Comparison of ENCODE assay signal across 9 cellular contexts in the genomic region with DNA sequence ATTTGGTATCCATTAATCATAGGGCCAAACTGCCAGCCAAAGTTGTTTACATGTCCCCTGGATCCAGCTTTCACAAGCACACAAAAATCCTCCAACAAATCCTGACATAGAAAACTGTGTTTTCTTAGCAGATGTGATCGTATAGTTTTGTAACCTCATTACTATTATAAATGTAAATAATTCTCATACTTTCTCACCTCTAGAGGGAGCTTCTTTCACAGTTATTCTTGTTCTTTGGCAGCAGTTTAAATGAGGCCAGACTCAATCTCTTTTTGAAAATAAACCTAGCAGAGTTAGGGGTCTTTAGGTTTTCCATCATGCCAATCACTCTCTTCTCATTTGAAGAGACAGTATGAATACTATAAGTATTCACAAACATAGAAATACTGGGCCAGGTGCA. TPM values are rescaled to one million over a fixed set of nuclear protein-coding genes. Genes with fewer than 3 reads are reported as not detected.
DNase-seq lines count a peak whose midpoint lies in the region; ATAC-seq, FAIRE-seq and TF ChIP-seq lines count a peak whose summit lies in the region.
"Had no signal": no experiment of that assay in that cellular context is flagged by ENCODE, and none has a peak within 500 bp of the region (broad histone marks: within the 10 kb centered on the region; RNA-seq: fewer than 3 reads in every experiment).

No MANE protein-coding gene starts in this region.

- H3K9me3 ChIP-seq in Caco-2, result no peaks in the 10 kb centered on the region

- H3K4me3 Mint-ChIP-seq in Caco-2 (ENCODE audit: unreplicated experiment), result no peak overlapping the region
- no peak overlapping the region for H3K4me3 Mint-ChIP-seq in naive thymus-derived CD8-positive, alpha-beta T cell

- no peak overlapping the region for H3K4me2 ChIP-seq in KMS-11

- DNase-seq in Caco-2 (no peak), urothelium cell line (ENCODE audit: low spot score) (no peak), GF-D8 (lab: John Stamatoyannopoulos, UW) (no peak), retina (no peak)
- peak in 2 of 10 donors; percentile 45 to 62 for DNase-seq in naive thymus-derived CD8-positive, alpha-beta T cell
- DNase-seq: NCI-H2107 had no signal

- no peaks in the 10 kb centered on the region for H3K27me3 Mint-ChIP-seq in Caco-2 (ENCODE audit: insufficient read depth, unreplicated experiment)
- peaks cover 2 to 13% (median 3%) of the 10 kb centered on the region in 5 donors for H3K27me3 Mint-ChIP-seq in naive thymus-derived CD8-positive, alpha-beta T cell

- no peaks in the 10 kb centered on the region for H4K20me1 ChIP-seq in KMS-11 (ENCODE audit: insufficient read depth)

- ATAC-seq in naive thymus-derived CD8-positive, alpha-beta T cell, result no peak
- no peak for ATAC-seq in HG03108 (IDR thresholded peaks at IDR 0.05; ENCODE audit: unreplicated experiment)

- H3K4me1 Mint-ChIP-seq in Caco-2 (ENCODE audit: low read depth, unreplicated experiment), result peaks cover 18% of the 10 kb centered on the region
- H3K4me1 Mint-ChIP-seq in naive thymus-derived CD8-positive, alpha-beta T cell, result peaks cover 28 to 71% (median 66%) of the 10 kb centered on the region in 4 donors

- H3K36me3 ChIP-seq in Caco-2 (ENCODE audit: control insufficient read depth, insufficient read depth, low read length), result no peaks in the 10 kb centered on the region
- no peaks in the 10 kb centered on the region for H3K36me3 ChIP-seq in KMS-11 (ENCODE audit: insufficient read depth)

- H3K27me3 ChIP-seq in Caco-2 (replicated peaks; ENCODE audit: control insufficient read depth, insufficient read depth, low read length) (no peaks in the 10 kb centered on the region), KMS-11 (ENCODE audit: insufficient read depth, low read depth) (no peaks in the 10 kb centered on the region)

- no peaks in the 10 kb centered on the region for H3K79me2 ChIP-seq in KMS-11 (ENCODE audit: insufficient read depth, low read depth)

- H3K9ac ChIP-seq in KMS-11, result no peak overlapping the region

- no peaks in the 10 kb centered on the region for H3K36me3 Mint-ChIP-seq in Caco-2 (ENCODE audit: insufficient read depth, unreplicated experiment)
- no peaks in the 10 kb centered on the region for H3K36me3 Mint-ChIP-seq in naive thymus-derived CD8-positive, alpha-beta T cell

- intact Hi-C loops in Caco-2 (cut with micrococcal nuclease; ENCODE audit: unreplicated experiment), result loop anchor here (1.0 to 2.0 kb wide), 2 partner anchors 68 to 120 kb away; a partner anchor contains a TSS

- no peaks in the 10 kb centered on the region for H3K9me3 Mint-ChIP-seq in Caco-2 (ENCODE audit: unreplicated experiment)
- H3K9me3 Mint-ChIP-seq in naive thymus-derived CD8-positive, alpha-beta T cell, result no peaks in the 10 kb centered on the region

- no TSS peak for BruUV-seq in Caco-2 (replicated peaks; lab: Mats Ljungman, UMichigan)

- POLR2A ChIA-PET in Caco-2 (lab: Charles Lee), result no interaction called here
- POLR2A ChIA-PET in naive thymus-derived CD8-positive, alpha-beta T cell (lab: Charles Lee), result interaction anchor here (0.6 to 10.2 kb wide), 5 partner anchors 9 to 162 kb away, joined by 3 to 146 read pairs (median 4); a partner anchor contains a TSS

- TF ChIP-seq CTCF in Caco-2 (IDR thresholded peaks at IDR 0.05; ENCODE audit: insufficient read depth in 1 of 2, low read depth in 1 of 2, low read length in 1 of 2, severe bottlenecking in 1 of 2, unreplicated experiment in 1 of 2) (peak; percentile 15 to 54), KMS-11 (conservative IDR thresholded peaks at IDR 0.05; ENCODE audit: low read depth, low read length) (peak; percentile 62), VCaP (conservative IDR thresholded peaks at IDR 0.05) (peak; percentile 18; the same call in 1 of the 2 replicates)

- H3K27ac Mint-ChIP-seq in Caco-2 (ENCODE audit: unreplicated experiment), result no peak overlapping the region
- H3K27ac Mint-ChIP-seq in naive thymus-derived CD8-positive, alpha-beta T cell, result peak overlapping the region in 8 of 10 donors; percentile 26 to 88 (median 52)

- H3K4me3 ChIP-seq in Caco-2 (ENCODE audit: low read depth, low read length) (no peak overlapping the region), KMS-11 (IDR thresholded peaks at IDR 0.05; ENCODE audit: insufficient read depth, low read depth, low read length) (no peak overlapping the region)

- CTCF ChIA-PET in Caco-2 (lab: Charles Lee), result interaction anchor here (1.0 to 1.4 kb wide), 5 partner anchors 8 to 120 kb away, joined by 3 to 20 read pairs (median 7); a partner anchor contains a TSS

- FAIRE-seq in urothelium cell line (lab: Jason Lieb, UNC), result no peak

- H3K27ac ChIP-seq in KMS-11, result no peak overlapping the region
- H3K27ac ChIP-seq in VCaP, result no peak overlapping the region

- H2AFZ ChIP-seq in KMS-11 (ENCODE audit: low read depth), result no peak overlapping the region

- peaks cover 23% of the 10 kb centered on the region for H3K4me1 ChIP-seq in Caco-2
- peaks cover 29% of the 10 kb centered on the region for H3K4me1 ChIP-seq in KMS-11 (ENCODE audit: low read depth, poor library complexity, severe bottlenecking)

RNA-seq across cellular contexts. Expression of a gene that starts 17.0 kb away (rescaled TPM):
- total RNA-seq in Caco-2 (2022), result 11.2 and 11.7 TPM in 2 replicates
- total RNA-seq in naive thymus-derived CD8-positive, alpha-beta T cell, result 10 to 100 TPM; 34.4 to 35.0 TPM
- 1 to 10 TPM; 3.4 to 7.0 (median 5.7) TPM for polyA plus RNA-seq in naive thymus-derived CD8-positive, alpha-beta T cell

RNA-seq across cellular contexts. Expression of a gene that starts 40.8 kb away (rescaled TPM):
- total RNA-seq in Caco-2 (2022), result 40.1 and 45.1 TPM in 2 replicates
- 10 to 100 TPM; 67.2 to 72.6 TPM for total RNA-seq in naive thymus-derived CD8-positive, alpha-beta T cell
- 10 to 100 TPM in 2 of 3 donors, 1 to 10 TPM in 1; 9.6 to 15.9 (median 10.6) TPM for polyA plus RNA-seq in naive thymus-derived CD8-positive, alpha-beta T cell
